ENCODE assay signal across 11 cellular contexts in genomic region chr2:37711831-37712230, GRCh38. TPM values are rescaled to one million over a fixed set of nuclear protein-coding genes. Genes with fewer than 3 reads are reported as not detected.
DNase-seq lines count a peak whose midpoint lies in the region; ATAC-seq and TF ChIP-seq lines count a peak whose summit lies in the region.
"Had no signal": no experiment of that assay in that cellular context is flagged by ENCODE, and none has a peak within 500 bp of the region (broad histone marks: within the 10 kb centered on the region; RNA-seq: fewer than 3 reads in every experiment).

No MANE protein-coding gene starts in this region.

- no peak for ATAC-seq in central memory CD8-positive, alpha-beta T cell (replicated peaks; ENCODE audit: extremely low read depth, poor library complexity, severe bottlenecking)
- ATAC-seq in GM19328 (IDR thresholded peaks at IDR 0.05; ENCODE audit: unreplicated experiment), result no peak
- ATAC-seq in HG03342 (IDR thresholded peaks at IDR 0.05; ENCODE audit: unreplicated experiment), result no peak
- ATAC-seq: body of pancreas had no signal

- DNase-seq in EL (peak; percentile 91), OCI-M1 (lab: John Stamatoyannopoulos, UW) (peak; percentile 42), neural progenitor cell (ENCODE audit: low spot score) (no peak), islet precursor cell (no peak)
- DNase-seq in central memory CD8-positive, alpha-beta T cell (ENCODE audit: low spot score in 2 of 2), result no peak
- DNase-seq: body of pancreas, NCI-H2171 treated with DMSO at 0.1 percent for 48 hours, SHP77 treated with DMSO at 0.1 percent for 48 hours, stomach had no signal

- H3K27me3 Mint-ChIP-seq in central memory CD8-positive, alpha-beta T cell, result no peaks in the 10 kb centered on the region
- H3K27me3 Mint-ChIP-seq in neural progenitor cell (ENCODE audit: insufficient read depth, low read depth), result peaks cover 2% of the 10 kb centered on the region

- H3K4me3 Mint-ChIP-seq in central memory CD8-positive, alpha-beta T cell, result peak overlapping the region; percentile 40
- H3K4me3 Mint-ChIP-seq in neural progenitor cell, result no peak overlapping the region

- peaks cover 7% of the 10 kb centered on the region for H3K4me1 ChIP-seq in neural progenitor cell
- H3K4me1 ChIP-seq: body of pancreas had no signal

- H3F3A ChIP-seq in neural progenitor cell (ENCODE audit: low read depth), result no peaks in the 10 kb centered on the region

- no peak overlapping the region for H3K4me3 ChIP-seq in neural progenitor cell
- H3K4me3 ChIP-seq: body of pancreas, stomach had no signal

- no peak overlapping the region for H3K9ac ChIP-seq in neural progenitor cell

- no peak for TF ChIP-seq CTCF in neural progenitor cell (IDR thresholded peaks at IDR 0.05)

- no peak overlapping the region for H3K4me2 ChIP-seq in neural progenitor cell

- no peaks in the 10 kb centered on the region for H3K79me2 ChIP-seq in neural progenitor cell (ENCODE audit: low read depth)

- peaks cover 29% of the 10 kb centered on the region for H3K4me1 Mint-ChIP-seq in central memory CD8-positive, alpha-beta T cell
- peaks cover 12% of the 10 kb centered on the region for H3K4me1 Mint-ChIP-seq in neural progenitor cell

- peaks cover 1% of the 10 kb centered on the region for H3K36me3 Mint-ChIP-seq in central memory CD8-positive, alpha-beta T cell (ENCODE audit: insufficient read depth)
- no peaks in the 10 kb centered on the region for H3K36me3 Mint-ChIP-seq in neural progenitor cell

- no peaks in the 10 kb centered on the region for H3K9me3 Mint-ChIP-seq in central memory CD8-positive, alpha-beta T cell
- H3K9me3 Mint-ChIP-seq in neural progenitor cell, result peaks cover 3% of the 10 kb centered on the region

- no peaks in the 10 kb centered on the region for H4K20me1 ChIP-seq in neural progenitor cell (ENCODE audit: low read depth)

- H3K9me3 ChIP-seq in neural progenitor cell (ENCODE audit: low read depth), result peaks cover 4% of the 10 kb centered on the region
- H3K9me3 ChIP-seq: body of pancreas had no signal

- H3K27ac Mint-ChIP-seq in central memory CD8-positive, alpha-beta T cell (ENCODE audit: low read depth), result no peak overlapping the region
- H3K27ac Mint-ChIP-seq in neural progenitor cell, result no peak overlapping the region

- no peaks in the 10 kb centered on the region for H3K36me3 ChIP-seq in neural progenitor cell
- H3K36me3 ChIP-seq: stomach had no signal

- peak overlapping the region; percentile 78 for H2AFZ ChIP-seq in neural progenitor cell (replicated peaks)

- H3K27ac ChIP-seq in neural progenitor cell, result no peak overlapping the region
- H3K27ac ChIP-seq: body of pancreas, stomach had no signal

- no peaks in the 10 kb centered on the region for H3K27me3 ChIP-seq in neural progenitor cell
- H3K27me3 ChIP-seq: body of pancreas, stomach had no signal

RNA-seq across cellular contexts. Expression of gene CDC42EP3, which starts 40.4 kb away (rescaled TPM):
- total RNA-seq in neural progenitor cell (ENCODE audit: low replicate concordance), result 19.7 and 21.2 TPM in 2 replicates

Comparison
In these comparisons a context has a peak if more than half of its experiments do, and no peak if none do; other contexts are left out.
1. DNase-seq: peak in EL (single experiment) and OCI-M1 (single experiment); none in central memory CD8-positive, alpha-beta T cell (0 of 2), neural progenitor cell (single experiment) and islet precursor cell (single experiment).